ENCODE assay signal across 13 cellular contexts in genomic region chr11:12813371-12814225, GRCh38.
DNase-seq lines count a peak whose midpoint lies in the region; ATAC-seq and TF ChIP-seq lines count a peak whose summit lies in the region.
"Had no signal": no experiment of that assay in that cellular context is flagged by ENCODE, and none has a peak within 500 bp of the region (broad histone marks: within the 10 kb centered on the region; RNA-seq: fewer than 3 reads in every experiment).

No MANE protein-coding gene starts in this region.

- H3K27me3 Mint-ChIP-seq in nephron (ENCODE audit: low read depth): no peaks in the 10 kb centered on the region
- peaks cover 15% of the 10 kb centered on the region for H3K27me3 Mint-ChIP-seq in activated CD8-positive, alpha-beta T cell treated with anti-CD3 and anti-CD28 coated beads for 36 hours

- H3K27me3 ChIP-seq in ACC112 (ENCODE audit: insufficient read depth, low read length): no peaks in the 10 kb centered on the region

- H3K4me1 Mint-ChIP-seq in nephron: peaks cover 82% of the 10 kb centered on the region
- no peaks in the 10 kb centered on the region for H3K4me1 Mint-ChIP-seq in activated CD8-positive, alpha-beta T cell treated with anti-CD3 and anti-CD28 coated beads for 36 hours (ENCODE audit: low read depth)
- H3K4me1 Mint-ChIP-seq: B cell; stimulated activated memory B cell treated with anti-CD40 and anti-IgM and Interleukin-4, amounts not matched to agents 10 μg/mL and 1 μg/mL and 100 μg/mL, for 72 hours had no signal

- H3K4me3 ChIP-seq in ACC112 (ENCODE audit: low read depth, low read length) (no peak overlapping the region), fibroblast of pulmonary artery (replicated peaks; ENCODE audit: low read depth, low read length) (no peak overlapping the region)

- peaks cover 5% of the 10 kb centered on the region for H3K36me3 Mint-ChIP-seq in nephron (ENCODE audit: low read depth)
- no peaks in the 10 kb centered on the region for H3K36me3 Mint-ChIP-seq in activated CD8-positive, alpha-beta T cell treated with anti-CD3 and anti-CD28 coated beads for 36 hours (ENCODE audit: low read depth)
- H3K36me3 Mint-ChIP-seq: stimulated activated memory B cell treated with anti-CD40 and anti-IgM and Interleukin-4, amounts not matched to agents 10 μg/mL and 1 μg/mL and 100 μg/mL, for 72 hours had no signal

- DNase-seq in RPMI7951 (ENCODE audit: low read depth): peak; percentile 79
- DNase-seq in fibroblast of pulmonary artery (ENCODE audit: low read depth): peak; percentile 93
- DNase-seq in activated CD8-positive, alpha-beta T cell treated with anti-CD3 and anti-CD28 coated beads for 36 hours: no peak
- no peak for DNase-seq in NCI-H526 treated with DMSO at 0.1 percent for 48 hours (lab: John Stamatoyannopoulos, UW)
- no peak for DNase-seq in KG1 (lab: John Stamatoyannopoulos, UW)
- DNase-seq: activated CD4-positive, alpha-beta T cell treated with anti-CD3 and anti-CD28 coated beads, Interleukin-2, amount 10 ng/mL, durations not matched to agents 24 days and 14 days; NCI-H446 treated with DMSO at 0.1 percent for 48 hours had no signal

- no peak for ATAC-seq in activated CD8-positive, alpha-beta T cell treated with anti-CD3 and anti-CD28 coated beads for 36 hours
- ATAC-seq in GM21529 (IDR thresholded peaks at IDR 0.05; ENCODE audit: unreplicated experiment): no peak
- ATAC-seq: stimulated activated memory B cell treated with anti-CD40 and anti-IgM and Interleukin-4, amounts not matched to agents 10 μg/mL and 1 μg/mL and 100 μg/mL, for 72 hours had no signal

- TF ChIP-seq CTCF in fibroblast of pulmonary artery (IDR thresholded peaks at IDR 0.05; ENCODE audit: low read length, missing control alignments): no peak
- no peak for TF ChIP-seq CTCF in nephron (IDR thresholded peaks at IDR 0.05; ENCODE audit: unreplicated experiment in 3 of 3)
- no peak for TF ChIP-seq CTCF in activated CD8-positive, alpha-beta T cell treated with anti-CD3 and anti-CD28 coated beads for 36 hours (IDR thresholded peaks at IDR 0.05)

- H3K9me3 Mint-ChIP-seq in nephron: no peaks in the 10 kb centered on the region
- H3K9me3 Mint-ChIP-seq in activated CD8-positive, alpha-beta T cell treated with anti-CD3 and anti-CD28 coated beads for 36 hours: no peaks in the 10 kb centered on the region
- H3K9me3 Mint-ChIP-seq: activated CD4-positive, alpha-beta T cell treated with anti-CD3 and anti-CD28 coated beads, Interleukin-2, amount 10 ng/mL, durations not matched to agents 24 days and 14 days; stimulated activated memory B cell treated with anti-CD40 and anti-IgM and Interleukin-4, amounts not matched to agents 10 μg/mL and 1 μg/mL and 100 μg/mL, for 72 hours had no signal

- H3K79me2 ChIP-seq in ACC112 (ENCODE audit: control insufficient read depth, insufficient read depth, low read length, unreplicated experiment): peaks cover 91% of the 10 kb centered on the region

- peak overlapping the region; percentile 61 for H3K27ac ChIP-seq in ACC112 (ENCODE audit: low read depth, low read length)
- H3K27ac ChIP-seq: neutrophil had no signal

- no peak overlapping the region for H2AFZ ChIP-seq in ACC112 (ENCODE audit: low read length, unreplicated experiment)

- CTCF ChIA-PET in activated CD8-positive, alpha-beta T cell treated with anti-CD3 and anti-CD28 coated beads for 36 hours (lab: Charles Lee): interaction anchor here (0.6 kb wide), 1 partner anchor 92 kb away, joined by 3 read pairs; no protein-coding TSS in a partner anchor

- H3K4me1 ChIP-seq in ACC112 (ENCODE audit: control insufficient read depth, insufficient read depth, low read length, unreplicated experiment): peaks cover 70% of the 10 kb centered on the region

- H3K27ac Mint-ChIP-seq in nephron: peak overlapping the region; percentile 78 to 95 (median 91)
- H3K27ac Mint-ChIP-seq in activated CD8-positive, alpha-beta T cell treated with anti-CD3 and anti-CD28 coated beads for 36 hours: no peak overlapping the region
- H3K27ac Mint-ChIP-seq: B cell; stimulated activated memory B cell treated with anti-CD40 and anti-IgM and Interleukin-4, amounts not matched to agents 10 μg/mL and 1 μg/mL and 100 μg/mL, for 72 hours had no signal

- POLR2A ChIA-PET in activated CD8-positive, alpha-beta T cell treated with anti-CD3 and anti-CD28 coated beads for 36 hours (lab: Charles Lee): interaction anchor here (1.4 kb wide), 1 partner anchor 9 kb away, joined by 4 read pairs; no protein-coding TSS in a partner anchor

- intact Hi-C loops in activated CD8-positive, alpha-beta T cell treated with anti-CD3 and anti-CD28 coated beads for 36 hours (cut with micrococcal nuclease): no loop called here

- H3K36me3 ChIP-seq in ACC112 (ENCODE audit: insufficient read depth, low read length): no peaks in the 10 kb centered on the region
- H3K36me3 ChIP-seq: neutrophil had no signal

- peak overlapping the region; percentile 30 to 57 (median 40) for H3K4me3 Mint-ChIP-seq in nephron
- no peak overlapping the region for H3K4me3 Mint-ChIP-seq in activated CD8-positive, alpha-beta T cell treated with anti-CD3 and anti-CD28 coated beads for 36 hours
- H3K4me3 Mint-ChIP-seq: B cell; stimulated activated memory B cell treated with anti-CD40 and anti-IgM and Interleukin-4, amounts not matched to agents 10 μg/mL and 1 μg/mL and 100 μg/mL, for 72 hours had no signal

Comparison
In these comparisons a context has a peak if more than half of its experiments do, and no peak if none do; other contexts are left out.
1. DNase-seq: peak in RPMI7951 (single experiment) and fibroblast of pulmonary artery (single experiment); none in activated CD8-positive, alpha-beta T cell treated with anti-CD3 and anti-CD28 coated beads for 36 hours (single experiment), NCI-H526 treated with DMSO at 0.1 percent for 48 hours (single experiment) and KG1 (single experiment).